1 cellular context compared by ENCODE assay signal in the genomic region with DNA sequence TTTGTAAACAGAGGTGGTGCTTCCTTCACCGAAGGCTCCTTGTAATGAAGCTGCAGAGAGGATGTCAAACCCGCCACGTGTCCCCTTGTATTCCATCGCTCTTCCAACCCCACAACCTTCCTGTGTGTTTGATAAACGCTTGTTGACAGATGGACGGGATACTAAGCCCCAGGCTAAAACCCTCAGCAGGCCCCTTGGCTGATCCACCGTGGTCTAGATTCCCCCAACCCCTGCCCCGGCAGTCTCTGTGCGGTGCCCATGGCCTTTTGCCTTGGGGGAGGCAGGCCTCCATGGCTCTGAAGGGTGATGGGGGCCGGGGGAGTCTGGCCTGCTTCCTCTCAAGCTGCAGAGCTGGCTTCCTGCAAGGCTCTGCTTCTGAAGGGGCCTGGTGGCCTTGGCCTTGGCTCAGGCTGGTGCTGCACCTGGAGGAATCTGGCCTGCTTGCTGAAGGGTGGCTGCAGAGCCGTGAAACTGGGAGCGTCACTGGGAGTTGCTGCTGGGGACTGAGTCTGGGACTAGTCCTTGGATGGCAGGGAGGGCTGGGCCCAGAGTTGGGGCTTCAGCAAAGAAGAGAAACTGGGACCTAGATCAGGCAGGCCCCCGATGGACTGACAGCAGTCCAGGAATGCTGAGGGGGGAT.
TF ChIP-seq lines count a peak whose summit lies in the region.

No MANE protein-coding gene starts in this region.

TF ChIP-seq in H1, 55 proteins besides CTCF, POLR2A, EP300 and RAD21:
- no peak for TF ChIP-seq SP2 (IDR thresholded peaks at IDR 0.05; ENCODE audit: low read length)
- no peak for TF ChIP-seq GABPA (IDR thresholded peaks at IDR 0.05; ENCODE audit: borderline replicate concordance, insufficient read depth, low read length)
- no peak for TF ChIP-seq HDAC2 (IDR thresholded peaks at IDR 0.05; ENCODE audit: borderline replicate concordance in 1 of 2, low read depth in 2 of 2, low read length in 2 of 2)
- no peak for TF ChIP-seq POLR2AphosphoS5 (IDR thresholded peaks at IDR 0.05; ENCODE audit: low read depth, low read length)
- no peak for TF ChIP-seq NANOG (IDR thresholded peaks at IDR 0.05; ENCODE audit: insufficient read depth, low read depth, low read length, poor library complexity, severe bottlenecking)
- TF ChIP-seq RBBP5 (IDR thresholded peaks at IDR 0.05; ENCODE audit: borderline replicate concordance, low read depth, low read length): no peak
- no peak for TF ChIP-seq RNF2 (IDR thresholded peaks at IDR 0.05; ENCODE audit: borderline replicate concordance, low read depth, low read length, missing control alignments, poor library complexity, severe bottlenecking)
TF ChIP-seq in H1: peak in this region for 0.
